Comparison of ENCODE assay signal across 20 cellular contexts in genomic region chr1:246246430-246246829, GRCh38.
"Had no signal": no experiment of that assay in that cellular context is flagged by ENCODE, and none has a peak within 500 bp of the region (broad histone marks: within the 10 kb centered on the region; RNA-seq: fewer than 3 reads in every experiment).

No MANE protein-coding gene starts in this region.

- H3K27me3 ChIP-seq: heart left ventricle, left lung, upper lobe of right lung had no signal

- DNase-seq: activated CD4-positive, alpha-beta T cell treated with anti-CD3 and anti-CD28 coated beads for 1 hour; activated CD8-positive, alpha-beta memory T cell treated with anti-CD3 and anti-CD28 coated beads for 24 hours; activated CD8-positive, alpha-beta memory T cell treated with anti-CD3 and anti-CD28 coated beads, Interleukin-2, amount 50 U/mL, for 48 hours; activated effector memory CD4-positive, alpha-beta T cell treated with anti-CD3 and anti-CD28 coated beads, Interleukin-2, amount 50 U/mL, for 16 hours; activated T-cell treated with anti-CD3 and anti-CD28 coated beads, Interleukin-2, amount 50 U/mL, for 72 hours; effector memory CD8-positive, alpha-beta T cell; heart left ventricle; kidney; left lung; mammary epithelial cell; psoas muscle; right cardiac atrium; stimulated activated CD4-positive, alpha-beta T cell treated with anti-CD3 and anti-CD28 coated beads, Interleukin-4, amount 100 ng/mL, for 1 hour; upper lobe of right lung; WERI-Rb-1 had no signal

- H3K27ac Mint-ChIP-seq: activated naive CD4-positive, alpha-beta T cell treated with anti-CD3 and anti-CD28 coated beads, Interleukin-2, amount 50 U/mL, for 24 hours; activated T-cell treated with anti-CD3 and anti-CD28 coated beads, Interleukin-2, amount 50 U/mL, for 72 hours; effector memory CD8-positive, alpha-beta T cell; T-helper 1 cell treated with Interleukin-12 subunit alpha and Interleukin-12 subunit beta and Interleukin-4 antibody, amounts not matched to agents 30 μg/mL and 1 μg/mL, for 36 hours had no signal

- H3K4me3 ChIP-seq: heart left ventricle, left lung, psoas muscle, smooth muscle cell, thoracic aorta, upper lobe of right lung had no signal

- H3K4me3 Mint-ChIP-seq: activated naive CD4-positive, alpha-beta T cell treated with anti-CD3 and anti-CD28 coated beads, Interleukin-2, amount 50 U/mL, for 24 hours; activated T-cell treated with anti-CD3 and anti-CD28 coated beads, Interleukin-2, amount 50 U/mL, for 72 hours; effector memory CD8-positive, alpha-beta T cell; T-helper 1 cell treated with Interleukin-12 subunit alpha and Interleukin-12 subunit beta and Interleukin-4 antibody, amounts not matched to agents 30 μg/mL and 1 μg/mL, for 36 hours had no signal

- H3K4me1 ChIP-seq: heart left ventricle, left lung, psoas muscle, upper lobe of right lung had no signal

- H3K36me3 ChIP-seq: heart left ventricle, left lung, thoracic aorta, upper lobe of right lung, WERI-Rb-1 had no signal

- H3K27ac ChIP-seq: heart left ventricle, left lung, psoas muscle, thoracic aorta, upper lobe of right lung, WERI-Rb-1 had no signal

- H3K9me3 ChIP-seq: heart left ventricle, left lung, psoas muscle, thoracic aorta, upper lobe of right lung had no signal

- ATAC-seq: activated T-cell treated with anti-CD3 and anti-CD28 coated beads, Interleukin-2, amount 50 U/mL, for 72 hours; effector memory CD8-positive, alpha-beta T cell; heart left ventricle; left lung; psoas muscle; right cardiac atrium; upper lobe of right lung had no signal

- H3K4me1 Mint-ChIP-seq: activated naive CD4-positive, alpha-beta T cell treated with anti-CD3 and anti-CD28 coated beads, Interleukin-2, amount 50 U/mL, for 24 hours had no signal

- FAIRE-seq: astrocyte had no signal

- H3K27me3 Mint-ChIP-seq: activated naive CD4-positive, alpha-beta T cell treated with anti-CD3 and anti-CD28 coated beads, Interleukin-2, amount 50 U/mL, for 24 hours; effector memory CD8-positive, alpha-beta T cell had no signal

- H3K9me3 Mint-ChIP-seq: activated naive CD4-positive, alpha-beta T cell treated with anti-CD3 and anti-CD28 coated beads, Interleukin-2, amount 50 U/mL, for 24 hours had no signal
